ENCODE assay signal across 12 cellular contexts in the genomic region with DNA sequence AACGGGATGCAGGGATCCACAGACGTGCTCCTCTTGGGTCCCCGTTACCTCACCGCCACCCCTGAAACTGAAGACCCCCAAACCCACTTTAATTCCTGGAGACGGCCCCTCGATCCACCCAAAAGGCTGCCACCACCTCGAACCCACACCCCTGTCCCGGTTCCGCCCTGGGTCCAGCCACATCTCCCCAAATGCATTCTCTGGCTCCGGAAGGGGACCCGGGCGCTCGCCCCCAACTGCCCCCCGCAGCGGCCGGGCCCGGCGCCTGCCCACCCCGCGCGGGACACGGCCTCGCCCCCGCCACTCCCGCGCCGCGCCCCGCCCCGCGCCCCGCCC. TPM values are rescaled to one million over a fixed set of nuclear protein-coding genes. Genes with fewer than 3 reads are reported as not detected.
DNase-seq lines count a peak whose midpoint lies in the region; ATAC-seq and TF ChIP-seq lines count a peak whose summit lies in the region.
"Had no signal": no experiment of that assay in that cellular context is flagged by ENCODE, and none has a peak within 500 bp of the region (broad histone marks: within the 10 kb centered on the region; RNA-seq: fewer than 3 reads in every experiment).

No MANE protein-coding gene starts in this region.

- TF ChIP-seq CTCF in CD14-positive monocyte (IDR thresholded peaks at IDR 0.05) (no peak), WTC11 (IDR thresholded peaks at IDR 0.05) (no peak), fibroblast of villous mesenchyme (IDR thresholded peaks at IDR 0.05; ENCODE audit: insufficient read depth, low read depth, low read length) (no peak)

- H3K4me3 ChIP-seq in fibroblast of villous mesenchyme (ENCODE audit: low read depth, low read length) (peak overlapping the region; percentile 63), skeletal muscle cell (ENCODE audit: low read depth, low read length) (peak overlapping the region; percentile 74)

- CTCF ChIA-PET in WTC11 (lab: Charles Lee): interaction anchor here (1.0 to 2.1 kb wide), 4 partner anchors 24 to 66 kb away, joined by 3 to 8 read pairs (median 4); no protein-coding TSS in a partner anchor

- H3K27me3 Mint-ChIP-seq in CD14-positive monocyte (ENCODE audit: low read depth in 3 of 3): peaks cover 14 to 46% (median 32%) of the 10 kb centered on the region in 3 donors
- peaks cover 27% of the 10 kb centered on the region for H3K27me3 Mint-ChIP-seq in WTC11 (ENCODE audit: low read depth)

- peak overlapping the region in 1 of 7 donors; percentile 74 for H3K27ac Mint-ChIP-seq in CD14-positive monocyte
- no peak overlapping the region for H3K27ac Mint-ChIP-seq in WTC11

- H3K4me3 Mint-ChIP-seq in CD14-positive monocyte (peak overlapping the region; percentile 72 to 81), WTC11 (peak overlapping the region; percentile 45; the same call in 1 of the 2 replicates)

- peaks cover 57% of the 10 kb centered on the region for H3K4me1 Mint-ChIP-seq in CD14-positive monocyte
- H3K4me1 Mint-ChIP-seq in WTC11: no peaks in the 10 kb centered on the region

- POLR2A ChIA-PET in WTC11 (lab: Charles Lee): no interaction called here

- H3K36me3 Mint-ChIP-seq in CD14-positive monocyte (peaks cover 3 to 4% of the 10 kb centered on the region in 2 donors), WTC11 (no peaks in the 10 kb centered on the region)

- intact Hi-C loops in CD14-positive monocyte (cut with micrococcal nuclease): no loop called here

- no peak for ATAC-seq in WTC11
- no peak for ATAC-seq in GM19351 (IDR thresholded peaks at IDR 0.05; ENCODE audit: unreplicated experiment)

- peaks cover 0 to 3% (median 0%) of the 10 kb centered on the region in 7 donors for H3K9me3 Mint-ChIP-seq in CD14-positive monocyte
- no peaks in the 10 kb centered on the region for H3K9me3 Mint-ChIP-seq in WTC11

- DNase-seq in CD14-positive monocyte (ENCODE audit: low spot score): no peak
- DNase-seq in WTC11 (ENCODE audit: low spot score): no peak
- DNase-seq in fibroblast of villous mesenchyme (ENCODE audit: low read depth): no peak
- DNase-seq in skeletal muscle cell (ENCODE audit: low read depth): no peak
- DNase-seq in kidney glomerular epithelial cell (lab: John Stamatoyannopoulos, UW): no peak
- DNase-seq in DMS53 (lab: John Stamatoyannopoulos, UW): no peak
- DNase-seq in central memory CD4-positive, alpha-beta T cell: no peak
- DNase-seq: activated effector memory CD4-positive, alpha-beta T cell treated with Interleukin-2 at 50 U/mL for 16 hours; COR-L47; NCI-H1105 treated with DMSO at 0.1 percent for 48 hours; stimulated activated naive CD4-positive, alpha-beta T cell treated with Interleukin-2 at 50 U/mL for 16 hours had no signal

TF ChIP-seq in WTC11, 78 proteins besides CTCF, POLR2A, EP300 and RAD21:
- TF ChIP-seq TEAD1 (CRISPR knock-in tag; IDR thresholded peaks at IDR 0.05) (no peak), JUN (CRISPR knock-in tag; IDR thresholded peaks at IDR 0.05) (no peak), ZNF671 (CRISPR knock-in tag; IDR thresholded peaks at IDR 0.05) (no peak), EMX1 (CRISPR knock-in tag; IDR thresholded peaks at IDR 0.05) (no peak)
- TF ChIP-seq, protein P1, sequence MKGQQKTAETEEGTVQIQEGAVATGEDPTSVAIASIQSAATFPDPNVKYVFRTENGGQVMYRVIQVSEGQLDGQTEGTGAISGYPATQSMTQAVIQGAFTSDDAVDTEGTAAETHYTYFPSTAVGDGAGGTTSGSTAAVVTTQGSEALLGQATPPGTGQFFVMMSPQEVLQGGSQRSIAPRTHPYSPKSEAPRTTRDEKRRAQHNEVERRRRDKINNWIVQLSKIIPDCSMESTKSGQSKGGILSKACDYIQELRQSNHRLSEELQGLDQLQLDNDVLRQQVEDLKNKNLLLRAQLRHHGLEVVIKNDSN (CRISPR knock-in tag; IDR thresholded peaks at IDR 0.05): no peak

RNA-seq across cellular contexts. Expression of a gene that starts 0.2 kb away (rescaled TPM):
- polyA plus RNA-seq in CD14-positive monocyte: 1 to 10 TPM; 2.5 to 5.2 TPM
- 8.7 to 12.2 TPM (median 10.1 TPM) in 3 replicates for total RNA-seq in WTC11 (2021)
- total RNA-seq in fibroblast of villous mesenchyme: 49.2 and 83.1 TPM in 2 replicates

RNA-seq across cellular contexts. Expression of a gene that starts 13.0 kb away (rescaled TPM):
- polyA plus RNA-seq in CD14-positive monocyte: 10 to 100 TPM; 29.1 to 31.6 TPM
- 66.7 to 84.4 TPM (median 68.1 TPM) in 3 replicates for total RNA-seq in WTC11 (2021)
- 30.7 and 50.3 TPM in 2 replicates for total RNA-seq in fibroblast of villous mesenchyme

RNA-seq across cellular contexts. Expression of a gene that starts 19.3 kb away (rescaled TPM):
- 1 to 10 TPM in 1 of 2 donors, under 1 TPM in 1; 0.78 to 1.4 TPM for polyA plus RNA-seq in CD14-positive monocyte
- total RNA-seq in WTC11 (2021) (not detected in 3 replicates), fibroblast of villous mesenchyme (not detected in 2 replicates)

RNA-seq across cellular contexts. Expression of a gene that starts 32.8 kb away (rescaled TPM):
- not detected for polyA plus RNA-seq in CD14-positive monocyte
- total RNA-seq in WTC11 (2021): 17.7 to 25.6 TPM (median 22.1 TPM) in 3 replicates
- total RNA-seq in fibroblast of villous mesenchyme: 0.32 and 1.7 TPM in 2 replicates

RNA-seq across cellular contexts. Expression of a gene that starts 36.3 kb away (rescaled TPM):
- polyA plus RNA-seq in CD14-positive monocyte: not detected
- total RNA-seq in WTC11 (2021): 1.4 to 1.6 TPM (median 1.6 TPM) in 3 replicates
- not detected in 2 replicates for total RNA-seq in fibroblast of villous mesenchyme
